In the genomic region with DNA sequence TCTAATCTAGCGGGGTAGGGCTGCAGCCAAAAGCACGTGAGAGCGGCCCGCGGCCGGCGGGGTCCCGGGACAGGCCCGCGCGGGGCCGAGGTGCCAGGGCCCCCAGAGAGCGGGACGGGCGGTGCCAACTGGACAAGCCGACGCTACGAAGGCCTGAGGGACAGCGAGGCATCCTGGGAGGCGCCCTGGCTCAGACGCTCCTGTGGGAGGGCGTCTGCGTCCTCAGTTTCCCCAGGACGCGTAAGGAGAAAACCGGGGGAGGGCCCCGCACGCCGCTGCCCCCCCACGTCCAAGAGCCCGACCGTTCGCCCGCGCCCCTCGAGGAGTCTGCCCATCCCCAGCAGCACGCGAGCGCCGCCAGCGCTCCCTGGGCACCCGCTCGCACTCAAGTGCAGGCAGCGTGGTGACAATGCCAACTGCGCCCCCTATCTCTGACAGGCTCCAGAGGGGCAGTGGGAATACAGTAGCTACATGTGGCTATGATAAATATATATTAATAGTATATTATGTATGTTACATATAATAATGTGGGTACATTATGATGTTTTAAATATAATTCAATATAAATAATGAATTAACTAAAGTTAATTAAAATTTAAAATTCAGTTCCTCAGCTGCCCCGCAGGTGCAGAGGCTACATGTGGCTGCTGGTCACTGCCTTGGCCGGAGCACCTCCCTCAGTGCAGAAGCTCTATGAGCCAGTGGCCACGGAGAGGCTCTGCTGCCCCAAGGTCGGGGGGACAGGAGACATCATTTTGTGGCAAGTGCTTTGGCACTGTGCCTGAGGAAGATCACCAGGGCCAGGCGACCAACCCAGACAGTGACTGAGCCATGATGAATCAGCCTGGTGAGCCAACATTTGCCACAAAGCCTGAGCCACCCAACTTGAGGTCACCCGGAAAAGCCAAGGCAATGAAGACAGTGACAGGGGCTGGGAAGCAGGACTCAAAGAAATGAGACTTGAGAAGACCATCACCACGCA, we compare ENCODE assay signal across 1 cellular context.
TF ChIP-seq lines count a peak whose summit lies in the region.

No MANE protein-coding gene starts in this region.

TF ChIP-seq in WTC11, 78 proteins besides CTCF, POLR2A, EP300 and RAD21 (continued from another document):
- TF ChIP-seq ZNF219 (CRISPR knock-in tag; IDR thresholded peaks at IDR 0.05; ENCODE audit: borderline replicate concordance) (no peak), FOXP1 (CRISPR knock-in tag; IDR thresholded peaks at IDR 0.05; ENCODE audit: borderline replicate concordance) (no peak), TP53 (CRISPR knock-in tag; IDR thresholded peaks at IDR 0.05) (0 out of 2 replicates have a peak, but pooled peaks have one; percentile 32), MXD4 (CRISPR knock-in tag; IDR thresholded peaks at IDR 0.05; ENCODE audit: borderline replicate concordance) (no peak), FOXK1 (CRISPR knock-in tag; IDR thresholded peaks at IDR 0.05) (no peak), JUN (CRISPR knock-in tag; IDR thresholded peaks at IDR 0.05) (no peak)
- TF ChIP-seq, protein P1, sequence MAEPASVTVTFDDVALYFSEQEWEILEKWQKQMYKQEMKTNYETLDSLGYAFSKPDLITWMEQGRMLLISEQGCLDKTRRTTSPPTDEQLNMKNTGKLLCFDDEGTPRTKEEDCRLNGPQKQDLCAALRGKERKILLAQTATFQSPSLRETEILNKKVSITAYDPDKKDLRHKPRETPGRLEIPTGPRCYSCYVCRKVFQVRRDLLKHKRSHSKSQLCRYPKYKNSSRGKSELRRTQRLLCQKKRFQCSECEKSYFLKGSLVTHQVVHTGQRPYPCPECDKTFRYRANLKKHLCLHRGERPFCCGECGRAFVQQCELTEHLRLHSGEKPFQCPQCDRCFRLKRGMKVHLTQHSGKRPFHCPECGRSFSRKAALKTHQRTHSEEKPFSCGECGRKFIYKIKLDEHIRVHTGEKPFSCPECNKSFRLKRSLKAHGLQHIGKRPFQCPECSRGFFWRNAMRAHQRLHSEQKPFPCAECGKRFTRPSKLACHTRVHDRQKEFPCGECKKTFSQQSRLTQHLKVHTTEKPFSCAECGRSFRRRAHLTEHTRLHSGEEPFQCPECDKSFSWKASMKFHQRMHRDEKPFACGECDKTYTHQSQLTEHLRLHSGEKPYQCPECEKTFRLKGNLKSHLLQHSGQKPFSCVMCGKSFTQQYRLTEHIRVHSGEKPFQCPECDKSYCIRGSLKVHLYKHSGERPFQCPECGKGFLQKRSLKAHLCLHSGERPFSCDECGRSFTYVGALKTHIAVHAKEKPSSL (CRISPR knock-in tag; conservative IDR thresholded peaks at IDR 0.05): no peak
- TF ChIP-seq, protein P2, sequence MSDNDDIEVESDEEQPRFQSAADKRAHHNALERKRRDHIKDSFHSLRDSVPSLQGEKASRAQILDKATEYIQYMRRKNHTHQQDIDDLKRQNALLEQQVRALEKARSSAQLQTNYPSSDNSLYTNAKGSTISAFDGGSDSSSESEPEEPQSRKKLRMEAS (CRISPR knock-in tag; IDR thresholded peaks at IDR 0.05): peak; percentile 80; the same call in 1 of the 2 replicates
- TF ChIP-seq, protein P3, sequence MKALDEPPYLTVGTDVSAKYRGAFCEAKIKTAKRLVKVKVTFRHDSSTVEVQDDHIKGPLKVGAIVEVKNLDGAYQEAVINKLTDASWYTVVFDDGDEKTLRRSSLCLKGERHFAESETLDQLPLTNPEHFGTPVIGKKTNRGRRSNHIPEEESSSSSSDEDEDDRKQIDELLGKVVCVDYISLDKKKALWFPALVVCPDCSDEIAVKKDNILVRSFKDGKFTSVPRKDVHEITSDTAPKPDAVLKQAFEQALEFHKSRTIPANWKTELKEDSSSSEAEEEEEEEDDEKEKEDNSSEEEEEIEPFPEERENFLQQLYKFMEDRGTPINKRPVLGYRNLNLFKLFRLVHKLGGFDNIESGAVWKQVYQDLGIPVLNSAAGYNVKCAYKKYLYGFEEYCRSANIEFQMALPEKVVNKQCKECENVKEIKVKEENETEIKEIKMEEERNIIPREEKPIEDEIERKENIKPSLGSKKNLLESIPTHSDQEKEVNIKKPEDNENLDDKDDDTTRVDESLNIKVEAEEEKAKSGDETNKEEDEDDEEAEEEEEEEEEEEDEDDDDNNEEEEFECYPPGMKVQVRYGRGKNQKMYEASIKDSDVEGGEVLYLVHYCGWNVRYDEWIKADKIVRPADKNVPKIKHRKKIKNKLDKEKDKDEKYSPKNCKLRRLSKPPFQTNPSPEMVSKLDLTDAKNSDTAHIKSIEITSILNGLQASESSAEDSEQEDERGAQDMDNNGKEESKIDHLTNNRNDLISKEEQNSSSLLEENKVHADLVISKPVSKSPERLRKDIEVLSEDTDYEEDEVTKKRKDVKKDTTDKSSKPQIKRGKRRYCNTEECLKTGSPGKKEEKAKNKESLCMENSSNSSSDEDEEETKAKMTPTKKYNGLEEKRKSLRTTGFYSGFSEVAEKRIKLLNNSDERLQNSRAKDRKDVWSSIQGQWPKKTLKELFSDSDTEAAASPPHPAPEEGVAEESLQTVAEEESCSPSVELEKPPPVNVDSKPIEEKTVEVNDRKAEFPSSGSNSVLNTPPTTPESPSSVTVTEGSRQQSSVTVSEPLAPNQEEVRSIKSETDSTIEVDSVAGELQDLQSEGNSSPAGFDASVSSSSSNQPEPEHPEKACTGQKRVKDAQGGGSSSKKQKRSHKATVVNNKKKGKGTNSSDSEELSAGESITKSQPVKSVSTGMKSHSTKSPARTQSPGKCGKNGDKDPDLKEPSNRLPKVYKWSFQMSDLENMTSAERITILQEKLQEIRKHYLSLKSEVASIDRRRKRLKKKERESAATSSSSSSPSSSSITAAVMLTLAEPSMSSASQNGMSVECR (CRISPR knock-in tag; IDR thresholded peaks at IDR 0.05; ENCODE audit: borderline replicate concordance): no peak
- TF ChIP-seq, protein P4, sequence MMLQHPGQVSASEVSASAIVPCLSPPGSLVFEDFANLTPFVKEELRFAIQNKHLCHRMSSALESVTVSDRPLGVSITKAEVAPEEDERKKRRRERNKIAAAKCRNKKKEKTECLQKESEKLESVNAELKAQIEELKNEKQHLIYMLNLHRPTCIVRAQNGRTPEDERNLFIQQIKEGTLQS (CRISPR knock-in tag; conservative IDR thresholded peaks at IDR 0.05): no peak
